In genomic region chr9:88379352-88379751, GRCh38 we compare ENCODE assay signal across 23 cellular contexts. TPM values are rescaled to one million over a fixed set of nuclear protein-coding genes. Genes with fewer than 3 reads are reported as not detected.
DNase-seq lines count a peak whose midpoint lies in the region; ATAC-seq, FAIRE-seq and TF ChIP-seq lines count a peak whose summit lies in the region.
"Had no signal": no experiment of that assay in that cellular context is flagged by ENCODE, and none has a peak within 500 bp of the region (broad histone marks: within the 10 kb centered on the region; RNA-seq: fewer than 3 reads in every experiment).

No MANE protein-coding gene starts in this region.

- no peak for TF ChIP-seq EP300 in H1 (IDR thresholded peaks at IDR 0.05; ENCODE audit: borderline replicate concordance in 1 of 2, low read depth in 2 of 2, low read length in 2 of 2)

- H3K27me3 ChIP-seq in HUES48 (ENCODE audit: control insufficient read depth, insufficient read depth, low read length) (no peaks in the 10 kb centered on the region), H1 (replicated peaks in 1 of 4; ENCODE audit: control insufficient read depth in 3 of 4, extremely low read depth in 1 of 4, insufficient read depth in 3 of 4, low read length in 3 of 4) (no peaks in the 10 kb centered on the region), iPS DF 6.9 (ENCODE audit: control insufficient read depth, insufficient read depth, low read length) (no peaks in the 10 kb centered on the region), mesendoderm (ENCODE audit: insufficient read depth, low read length, poor library complexity) (no peaks in the 10 kb centered on the region)
- H3K27me3 ChIP-seq: BE2C had no signal

- H3K9me3 Mint-ChIP-seq in stimulated activated naive B cell treated with anti-CD40 and anti-IgM and Interleukin-4, amounts not matched to agents 10 μg/mL and 1 μg/mL and 100 μg/mL, for 72 hours: peaks cover 3 to 4% of the 10 kb centered on the region in 2 donors

- CTCF ChIA-PET in H1 (lab: Charles Lee; ENCODE audit: partially characterized antibody): interaction anchor here (0.6 to 1.5 kb wide), 5 partner anchors 15 to 149 kb away, joined by 3 to 7 read pairs (median 3); no protein-coding TSS in a partner anchor

- no peak overlapping the region for H3K23ac ChIP-seq in H1 (ENCODE audit: insufficient read length)
- no peak overlapping the region for H3K23ac ChIP-seq in mesendoderm (ENCODE audit: low read length)

- H3K27ac Mint-ChIP-seq in stimulated activated naive B cell treated with anti-CD40 and anti-IgM and Interleukin-4, amounts not matched to agents 10 μg/mL and 1 μg/mL and 100 μg/mL, for 72 hours: no peak overlapping the region
- H3K27ac Mint-ChIP-seq: CD4-positive, alpha-beta memory T cell; IgD-negative memory B cell had no signal

- no peak for TF ChIP-seq RAD21 in H1 (IDR thresholded peaks at IDR 0.05 in 1 of 2, conservative IDR thresholded peaks at IDR 0.05 in 1 of 2; ENCODE audit: low read depth in 2 of 2, low read length in 2 of 2)

- 0 out of 2 replicates have a peak overlapping the region, but pooled peaks have one; percentile 0 for H3K9ac ChIP-seq in HUES48 (ENCODE audit: low read depth, low read length)
- H3K9ac ChIP-seq in H1 (replicated peaks in 1 of 4; ENCODE audit: extremely low read depth in 1 of 4, low read depth in 3 of 4, low read length in 3 of 4): no peak overlapping the region
- no peak overlapping the region for H3K9ac ChIP-seq in mesendoderm (ENCODE audit: low read length)

- no peaks in the 10 kb centered on the region for H4K20me1 ChIP-seq in H1 (replicated peaks in 1 of 2; ENCODE audit: control insufficient read depth in 1 of 2, insufficient read depth in 2 of 2, low read length in 2 of 2)

- peaks cover 0 to 3% of the 10 kb centered on the region in 2 donors for H3K36me3 Mint-ChIP-seq in stimulated activated naive B cell treated with anti-CD40 and anti-IgM and Interleukin-4, amounts not matched to agents 10 μg/mL and 1 μg/mL and 100 μg/mL, for 72 hours
- H3K36me3 Mint-ChIP-seq: CD4-positive, alpha-beta memory T cell; IgD-negative memory B cell had no signal

- H2BK120ac ChIP-seq in H1 (replicated peaks; ENCODE audit: low read depth, low read length): no peak overlapping the region
- H2BK120ac ChIP-seq in mesendoderm (ENCODE audit: low read depth, low read length): no peak overlapping the region

- DNase-seq in H1 (ENCODE audit: low read depth in 1 of 2, low spot score in 2 of 2): no peak
- DNase-seq in iPS DF 6.9 (ENCODE audit: low read depth, low spot score): no peak
- peak; percentile 16 for DNase-seq in mesendoderm
- no peak for DNase-seq in COLO829 (ENCODE audit: low spot score)
- DNase-seq in stimulated activated naive B cell treated with anti-CD40 and anti-IgM and Interleukin-4, amounts not matched to agents 10 μg/mL and 1 μg/mL and 100 μg/mL, for 72 hours: no peak
- DNase-seq: BE2C; CD4-positive, alpha-beta memory T cell; COR-L47; DMS153; DMS79 treated with DMSO at 0.1 percent for 48 hours; EL; GF-D8; KG1 had no signal

- H3K4me3 ChIP-seq in HUES48 (ENCODE audit: low read depth, low read length) (no peak overlapping the region), H1 (ENCODE audit: extremely low read depth in 1 of 4, insufficient read depth in 2 of 4, low read depth in 3 of 4, low read length in 4 of 4) (peak overlapping the region in 1 of 4 experiments; percentile 44; a peak in 1 of 8 replicates), iPS DF 6.9 (ENCODE audit: low read length) (no peak overlapping the region), mesendoderm (ENCODE audit: low read length) (no peak overlapping the region)
- H3K4me3 ChIP-seq: A549, HAP-1 had no signal

- ATAC-seq in HG03442 (IDR thresholded peaks at IDR 0.05; ENCODE audit: unreplicated experiment) (no peak), HG03097 (IDR thresholded peaks at IDR 0.05; ENCODE audit: low FRiP score, unreplicated experiment) (no peak)
- no peak for ATAC-seq in stimulated activated naive B cell treated with anti-CD40 and anti-IgM and Interleukin-4, amounts not matched to agents 10 μg/mL and 1 μg/mL and 100 μg/mL, for 72 hours (replicated peaks)
- ATAC-seq: A549 had no signal

- H3K4ac ChIP-seq in H1 (replicated peaks; ENCODE audit: insufficient read length, low read depth, low read length) (no peak overlapping the region), mesendoderm (ENCODE audit: low read depth, low read length) (no peak overlapping the region)

- H3K36me3 ChIP-seq in HUES48 (ENCODE audit: control insufficient read depth, insufficient read depth, low read length) (no peaks in the 10 kb centered on the region), H1 (ENCODE audit: control insufficient read depth in 2 of 4, insufficient read depth in 4 of 4, low read length in 3 of 4) (no peaks in the 10 kb centered on the region), iPS DF 6.9 (ENCODE audit: control insufficient read depth, insufficient read depth, low read length) (no peaks in the 10 kb centered on the region), mesendoderm (ENCODE audit: control insufficient read depth, insufficient read depth, low read length) (no peaks in the 10 kb centered on the region)
- H3K36me3 ChIP-seq: BE2C, HAP-1 had no signal

- peaks cover 23% of the 10 kb centered on the region for H3K4me1 ChIP-seq in HUES48 (ENCODE audit: control insufficient read depth, insufficient read depth, low read length)
- H3K4me1 ChIP-seq in H1 (replicated peaks in 1 of 4; ENCODE audit: control insufficient read depth in 3 of 4, insufficient read depth in 4 of 4, low read length in 3 of 4): peaks cover 1 to 9% (median 5%) of the 10 kb centered on the region in 4 experiments; a peak in 4 of 7 replicates
- peaks cover 3% of the 10 kb centered on the region; the same call in 1 of the 2 replicates for H3K4me1 ChIP-seq in iPS DF 6.9 (ENCODE audit: control insufficient read depth, insufficient read depth, low read length)
- H3K4me1 ChIP-seq in mesendoderm (ENCODE audit: control insufficient read depth, low read depth, low read length): no peaks in the 10 kb centered on the region
- H3K4me1 ChIP-seq: A549, BE2C, HAP-1 had no signal

- H4K91ac ChIP-seq in H1 (replicated peaks; ENCODE audit: insufficient read length, low read length): peak overlapping the region; percentile 98

- H3K79me1 ChIP-seq in H1 (ENCODE audit: low read depth, low read length): no peaks in the 10 kb centered on the region
- no peaks in the 10 kb centered on the region for H3K79me1 ChIP-seq in mesendoderm (ENCODE audit: low read length)

- H2BK15ac ChIP-seq in H1 (ENCODE audit: low read length) (no peak overlapping the region), mesendoderm (replicated peaks; ENCODE audit: low read depth) (no peak overlapping the region)

- H3K27ac ChIP-seq in HUES48 (ENCODE audit: low read depth, low read length): peak overlapping the region; percentile 47
- H3K27ac ChIP-seq in H1 (ENCODE audit: low read depth, low read length): peak overlapping the region; percentile 21; the same call in 1 of the 2 replicates
- H3K27ac ChIP-seq in iPS DF 6.9 (ENCODE audit: low read length): peak overlapping the region; percentile 31
- H3K27ac ChIP-seq in mesendoderm (ENCODE audit: low read depth, low read length): no peak overlapping the region
- H3K27ac ChIP-seq: A549, C4-2B, HL-60 had no signal

- H3K56ac ChIP-seq in H1 (replicated peaks; ENCODE audit: insufficient read length, low read depth, low read length) (no peak overlapping the region), mesendoderm (ENCODE audit: low read length) (no peak overlapping the region)

- TF ChIP-seq POLR2A in H1 (IDR thresholded peaks at IDR 0.05; ENCODE audit: control extremely low read depth in 1 of 2, low read depth in 2 of 2, low read length in 2 of 2): no peak

- 0 out of 2 replicates have a peak overlapping the region, but pooled peaks have one; percentile 77 for H2BK12ac ChIP-seq in H1 (ENCODE audit: low read depth, low read length)

- H4K8ac ChIP-seq in H1 (ENCODE audit: extremely low read depth, insufficient read depth, low read length) (no peak overlapping the region), mesendoderm (ENCODE audit: low read depth, low read length) (no peak overlapping the region)

- H2AFZ ChIP-seq in H1 (ENCODE audit: low read length): no peak overlapping the region

- H3K18ac ChIP-seq in H1 (ENCODE audit: extremely low read depth, low read length): no peak overlapping the region
- no peak overlapping the region for H3K18ac ChIP-seq in mesendoderm (ENCODE audit: low read length)

- POLR2A ChIA-PET in H1 (lab: Charles Lee; ENCODE audit: partially characterized antibody): interaction anchor here (0.6 to 2.2 kb wide), 5 partner anchors 8 to 28 kb away, joined by 3 to 10 read pairs (median 4); partner anchors contain the start of gene SPIN1

- no peaks in the 10 kb centered on the region for H3K79me2 ChIP-seq in H1 (ENCODE audit: control insufficient read depth in 1 of 2, insufficient read depth in 2 of 2, low read length in 2 of 2)
- H3K79me2 ChIP-seq in mesendoderm (ENCODE audit: control insufficient read depth, insufficient read depth, low read length): no peaks in the 10 kb centered on the region

- H2BK5ac ChIP-seq in H1 (ENCODE audit: low read depth, low read length): peak overlapping the region; percentile 84; the same call in 1 of the 2 replicates
- H2BK5ac ChIP-seq in mesendoderm (ENCODE audit: low read length): no peak overlapping the region

- H3K4me3 Mint-ChIP-seq in stimulated activated naive B cell treated with anti-CD40 and anti-IgM and Interleukin-4, amounts not matched to agents 10 μg/mL and 1 μg/mL and 100 μg/mL, for 72 hours: no peak overlapping the region
- H3K4me3 Mint-ChIP-seq: CD4-positive, alpha-beta memory T cell; IgD-negative memory B cell had no signal

- H3K9me3 ChIP-seq in HUES48 (ENCODE audit: control insufficient read depth, insufficient read depth, low read length): no peaks in the 10 kb centered on the region; the same call in 1 of the 2 replicates
- H3K9me3 ChIP-seq in H1 (ENCODE audit: insufficient read depth in 2 of 2, low read depth in 1 of 2, low read length in 1 of 2): no peaks in the 10 kb centered on the region
- no peaks in the 10 kb centered on the region for H3K9me3 ChIP-seq in iPS DF 6.9 (ENCODE audit: control insufficient read depth, insufficient read depth, low read length)
- H3K9me3 ChIP-seq: BE2C, HAP-1 had no signal

- WGBS in H1 (ENCODE audit: extremely low coverage in 1 of 2, insufficient coverage in 1 of 2, insufficient read length in 1 of 2, insufficient replicate concordance in 2 of 2, low coverage in 1 of 2, low lambda C conversion rate in 2 of 2, missing lambda C conversion rate in 1 of 2), 2 experiments: 51% methylated on average over 3 of the region's 3 CpGs; no CpG with 5 or more reads in 1 of the 2 experiments
- WGBS in iPS DF 6.9 (ENCODE audit: insufficient coverage, insufficient read length): no CpG with 5 or more reads among the region's 3 CpGs
- no CpG with 5 or more reads among the region's 3 CpGs for WGBS in mesendoderm (ENCODE audit: extremely low coverage, insufficient coverage, low lambda C conversion rate)

- peak; percentile 79 for FAIRE-seq in H1 (lab: Jason Lieb, UNC)
- FAIRE-seq: A549, D721Med, GM19239 had no signal

- TF ChIP-seq CTCF in H1 (IDR thresholded peaks at IDR 0.05; ENCODE audit: control extremely low read depth in 1 of 3, insufficient read depth in 1 of 3, low read depth in 1 of 3, low read length in 3 of 3): no peak

- H4K5ac ChIP-seq in H1 (ENCODE audit: insufficient read length, low read depth, low read length) (no peak overlapping the region), mesendoderm (ENCODE audit: low read length) (no peak overlapping the region)

- H2AK5ac ChIP-seq in H1 (ENCODE audit: low read depth, low read length): no peak overlapping the region
- no peak overlapping the region for H2AK5ac ChIP-seq in mesendoderm (ENCODE audit: low read length)

- peaks cover 0 to 4% of the 10 kb centered on the region in 2 donors for H3K27me3 Mint-ChIP-seq in stimulated activated naive B cell treated with anti-CD40 and anti-IgM and Interleukin-4, amounts not matched to agents 10 μg/mL and 1 μg/mL and 100 μg/mL, for 72 hours

- H3K23me2 ChIP-seq in H1 (ENCODE audit: low read depth, low read length): 0 out of 2 replicates have a peak, but pooled peaks cover 2% of the 10 kb centered on the region

- no peak overlapping the region for H2BK20ac ChIP-seq in H1 (ENCODE audit: low read length)

- H3K4me1 Mint-ChIP-seq in stimulated activated naive B cell treated with anti-CD40 and anti-IgM and Interleukin-4, amounts not matched to agents 10 μg/mL and 1 μg/mL and 100 μg/mL, for 72 hours: peaks cover 0 to 6% of the 10 kb centered on the region in 2 donors
- H3K4me1 Mint-ChIP-seq: CD4-positive, alpha-beta memory T cell; IgD-negative memory B cell had no signal

- H3K4me2 ChIP-seq in H1 (ENCODE audit: insufficient read depth in 1 of 2, low read depth in 2 of 2, low read length in 2 of 2) (peak overlapping the region; percentile 30 to 42; a peak in 3 of 4 replicates), mesendoderm (ENCODE audit: low read length) (no peak overlapping the region)
- H3K4me2 ChIP-seq: A549 had no signal

- no peak overlapping the region for H3K14ac ChIP-seq in H1 (ENCODE audit: insufficient read length)

RNA-seq across cellular contexts. Expression of gene SPIN1, which starts 8.9 kb away (rescaled TPM):
- 139 and 143 TPM in 2 replicates for total RNA-seq in H1 (2021; fragmentation: NEBNext Ultra II Directional; extraction: Animal tissue kit (Norgen Biotek cat#: 25700))
- polyA plus RNA-seq in H1 (2011; rRNA removed): 38.3 and 69.9 TPM in 2 replicates
- polyA plus RNA-seq in H1 (2011; cell fraction: cytosol; rRNA removed): 68.6 TPM
- 29.1 TPM for polyA plus RNA-seq in H1 (2011; cell fraction: nucleus; rRNA removed)
- 51.7 to 79.7 TPM (median 59.9 TPM) in 4 replicates for polyA plus RNA-seq in H1 (2012, experiment 1 of 2)
- polyA plus RNA-seq in H1 (2012, experiment 2 of 2): 7.1 TPM
- polyA plus RNA-seq in H1 (2013, experiment 1 of 2): 55.2 TPM
- polyA plus RNA-seq in H1 (2013, experiment 2 of 2): 58.5 TPM
- polyA minus RNA-seq in H1 (2011; rRNA and poly(A)+ RNA removed): 107 and 126 TPM in 2 replicates
- 39.2 TPM for polyA minus RNA-seq in H1 (2011; cell fraction: cytosol; rRNA and poly(A)+ RNA removed)
- 41.7 TPM for polyA minus RNA-seq in H1 (2011; cell fraction: nucleus; rRNA and poly(A)+ RNA removed)
- polyA plus RNA-seq in mesendoderm (2013, experiment 1 of 2): 64.2 TPM
- polyA plus RNA-seq in mesendoderm (2013, experiment 2 of 2): 66.0 TPM
